10 cellular contexts compared by ENCODE assay signal in genomic region chr3:4821331-4821730, GRCh38.
DNase-seq lines count a peak whose midpoint lies in the region; ATAC-seq and TF ChIP-seq lines count a peak whose summit lies in the region.
"Had no signal": no experiment of that assay in that cellular context is flagged by ENCODE, and none has a peak within 500 bp of the region (broad histone marks: within the 10 kb centered on the region; RNA-seq: fewer than 3 reads in every experiment).

No MANE protein-coding gene starts in this region.

- H3K27ac Mint-ChIP-seq in activated CD4-positive, alpha-beta T cell treated with anti-CD3 and anti-CD28 coated beads for 36 hours: peak overlapping the region; percentile 88
- peak overlapping the region; percentile 94 for H3K27ac Mint-ChIP-seq in activated CD8-positive, alpha-beta T cell treated with anti-CD3 and anti-CD28 coated beads, Interleukin-2, amount 10 ng/mL, durations not matched to agents 7 days and 5 days
- H3K27ac Mint-ChIP-seq in stimulated activated effector memory CD8-positive, alpha-beta T cell treated with anti-CD3 and anti-CD28 coated beads, Interleukin-12 subunit alpha, Interleukin-12 subunit beta, amount 100 ng/mL, for 72 hours: peak overlapping the region; percentile 98

- peaks cover 71% of the 10 kb centered on the region for H3K4me1 Mint-ChIP-seq in activated CD4-positive, alpha-beta T cell treated with anti-CD3 and anti-CD28 coated beads for 36 hours
- H3K4me1 Mint-ChIP-seq in activated CD8-positive, alpha-beta T cell treated with anti-CD3 and anti-CD28 coated beads, Interleukin-2, amount 10 ng/mL, durations not matched to agents 7 days and 5 days (ENCODE audit: low read depth): peaks cover 79% of the 10 kb centered on the region
- peaks cover 79% of the 10 kb centered on the region for H3K4me1 Mint-ChIP-seq in stimulated activated effector memory CD8-positive, alpha-beta T cell treated with anti-CD3 and anti-CD28 coated beads, Interleukin-12 subunit alpha, Interleukin-12 subunit beta, amount 100 ng/mL, for 72 hours

- no peak for TF ChIP-seq POLR2A in body of pancreas (IDR thresholded peaks at IDR 0.05)

- H3K9me3 Mint-ChIP-seq in activated CD4-positive, alpha-beta T cell treated with anti-CD3 and anti-CD28 coated beads for 36 hours (ENCODE audit: low read depth): peaks cover 12% of the 10 kb centered on the region
- H3K9me3 Mint-ChIP-seq in activated CD8-positive, alpha-beta T cell treated with anti-CD3 and anti-CD28 coated beads, Interleukin-2, amount 10 ng/mL, durations not matched to agents 7 days and 5 days (ENCODE audit: insufficient read depth): peaks cover 22% of the 10 kb centered on the region
- H3K9me3 Mint-ChIP-seq in stimulated activated effector memory CD8-positive, alpha-beta T cell treated with anti-CD3 and anti-CD28 coated beads, Interleukin-12 subunit alpha, Interleukin-12 subunit beta, amount 100 ng/mL, for 72 hours: peaks cover 7% of the 10 kb centered on the region

- no peaks in the 10 kb centered on the region for H3K36me3 ChIP-seq in body of pancreas (replicated peaks in 1 of 2; ENCODE audit: insufficient read depth in 1 of 2, low read depth in 2 of 2)

- CTCF ChIA-PET in activated CD4-positive, alpha-beta T cell treated with anti-CD3 and anti-CD28 coated beads for 36 hours (lab: Charles Lee): interaction anchor here (0.6 to 2.2 kb wide), 11 partner anchors 9 to 160 kb away, joined by 3 to 8 read pairs (median 5); no protein-coding TSS in a partner anchor
- CTCF ChIA-PET in activated CD8-positive, alpha-beta T cell treated with anti-CD3 and anti-CD28 coated beads, Interleukin-2, amount 10 ng/mL, durations not matched to agents 7 days and 5 days (lab: Charles Lee): interaction anchor here (0.7 to 3.0 kb wide), 23 partner anchors 9 to 281 kb away, joined by 3 to 25 read pairs (median 4); partner anchors contain the start of gene BHLHE40

- peaks cover 16% of the 10 kb centered on the region for H3K4me1 ChIP-seq in body of pancreas

- DNase-seq in activated CD4-positive, alpha-beta T cell treated with anti-CD3 and anti-CD28 coated beads for 36 hours: peak; percentile 61
- DNase-seq in activated CD4-positive, alpha-beta T cell treated with anti-CD3 and anti-CD28 coated beads for 1 hour: no peak
- DNase-seq in activated CD8-positive, alpha-beta T cell treated with anti-CD3 and anti-CD28 coated beads, Interleukin-2, amount 10 ng/mL, durations not matched to agents 7 days and 5 days: no peak
- DNase-seq in foreskin melanocyte: peak; percentile 27
- no peak for DNase-seq in stimulated activated effector memory CD8-positive, alpha-beta T cell treated with anti-CD3 and anti-CD28 coated beads, Interleukin-12 subunit alpha, Interleukin-12 subunit beta, amount 100 ng/mL, for 72 hours (ENCODE audit: low spot score in 2 of 2)
- no peak for DNase-seq in body of pancreas
- no peak for DNase-seq in posterior vena cava (ENCODE audit: low spot score)
- DNase-seq: dermis blood vessel endothelial cell, lower lobe of right lung had no signal

- intact Hi-C loops in activated CD4-positive, alpha-beta T cell treated with anti-CD3 and anti-CD28 coated beads for 36 hours (cut with DNase I, micrococcal nuclease): loop anchor here in 1 of 2 experiments (1.0 to 5.0 kb wide), 2 partner anchors 15 to 329 kb away; partner anchors contain the start of gene ITPR1
- intact Hi-C loops in body of pancreas (cut with DNase I) (no loop called here), posterior vena cava (cut with DNase I) (no loop called here)

- ATAC-seq in activated CD4-positive, alpha-beta T cell treated with anti-CD3 and anti-CD28 coated beads for 36 hours: peak; percentile 65
- peak; percentile 24 for ATAC-seq in activated CD8-positive, alpha-beta T cell treated with anti-CD3 and anti-CD28 coated beads, Interleukin-2, amount 10 ng/mL, durations not matched to agents 7 days and 5 days
- peak; percentile 75 for ATAC-seq in stimulated activated effector memory CD8-positive, alpha-beta T cell treated with anti-CD3 and anti-CD28 coated beads, Interleukin-12 subunit alpha, Interleukin-12 subunit beta, amount 100 ng/mL, for 72 hours
- ATAC-seq in body of pancreas: no peak
- no peak for ATAC-seq in GM18907 (IDR thresholded peaks at IDR 0.05; ENCODE audit: unreplicated experiment)

- H3K4me3 Mint-ChIP-seq in activated CD4-positive, alpha-beta T cell treated with anti-CD3 and anti-CD28 coated beads for 36 hours: peak overlapping the region; percentile 41
- H3K4me3 Mint-ChIP-seq in activated CD8-positive, alpha-beta T cell treated with anti-CD3 and anti-CD28 coated beads, Interleukin-2, amount 10 ng/mL, durations not matched to agents 7 days and 5 days: no peak overlapping the region
- H3K4me3 Mint-ChIP-seq in stimulated activated effector memory CD8-positive, alpha-beta T cell treated with anti-CD3 and anti-CD28 coated beads, Interleukin-12 subunit alpha, Interleukin-12 subunit beta, amount 100 ng/mL, for 72 hours: peak overlapping the region; percentile 61

- H3K27me3 ChIP-seq in body of pancreas: no peaks in the 10 kb centered on the region

- peaks cover 69% of the 10 kb centered on the region for H3K36me3 Mint-ChIP-seq in activated CD4-positive, alpha-beta T cell treated with anti-CD3 and anti-CD28 coated beads for 36 hours (ENCODE audit: low read depth)
- H3K36me3 Mint-ChIP-seq in activated CD8-positive, alpha-beta T cell treated with anti-CD3 and anti-CD28 coated beads, Interleukin-2, amount 10 ng/mL, durations not matched to agents 7 days and 5 days (ENCODE audit: low read depth): peaks cover 97% of the 10 kb centered on the region
- H3K36me3 Mint-ChIP-seq in stimulated activated effector memory CD8-positive, alpha-beta T cell treated with anti-CD3 and anti-CD28 coated beads, Interleukin-12 subunit alpha, Interleukin-12 subunit beta, amount 100 ng/mL, for 72 hours: peaks cover 93% of the 10 kb centered on the region

- POLR2A ChIA-PET in activated CD4-positive, alpha-beta T cell treated with anti-CD3 and anti-CD28 coated beads for 36 hours (lab: Charles Lee): interaction anchor here (0.6 to 1.9 kb wide), 6 partner anchors 10 to 301 kb away, joined by 3 to 9 read pairs (median 6); partner anchors contain the start of genes ARL8B and BHLHE40
- POLR2A ChIA-PET in activated CD8-positive, alpha-beta T cell treated with anti-CD3 and anti-CD28 coated beads, Interleukin-2, amount 10 ng/mL, durations not matched to agents 7 days and 5 days (lab: Charles Lee): interaction anchor here (0.7 to 4.6 kb wide), 19 partner anchors 9 to 354 kb away, joined by 3 to 100 read pairs (median 5); partner anchors contain the start of genes BHLHE40 and SUMF1

- no peak overlapping the region for H3K27ac ChIP-seq in body of pancreas
- H3K27ac ChIP-seq: lower lobe of right lung had no signal

- TF ChIP-seq CTCF in body of pancreas (IDR thresholded peaks at IDR 0.05): no peak

- H3K27me3 Mint-ChIP-seq in activated CD4-positive, alpha-beta T cell treated with anti-CD3 and anti-CD28 coated beads for 36 hours: no peaks in the 10 kb centered on the region
- H3K27me3 Mint-ChIP-seq in activated CD8-positive, alpha-beta T cell treated with anti-CD3 and anti-CD28 coated beads, Interleukin-2, amount 10 ng/mL, durations not matched to agents 7 days and 5 days (ENCODE audit: low read depth): no peaks in the 10 kb centered on the region

- 84 to 90% methylated on average over 2 of the region's 2 CpGs for WGBS in body of pancreas, 2 donors

- no peak overlapping the region for H3K4me3 ChIP-seq in body of pancreas
- H3K4me3 ChIP-seq: lower lobe of right lung had no signal

- no peaks in the 10 kb centered on the region for H3K9me3 ChIP-seq in body of pancreas

Comparison
In these comparisons a context has a peak if more than half of its experiments do, and no peak if none do; other contexts are left out.
1. DNase-seq: peak in activated CD4-positive, alpha-beta T cell treated with anti-CD3 and anti-CD28 coated beads for 36 hours (single experiment) and foreskin melanocyte (single experiment); none in activated CD4-positive, alpha-beta T cell treated with anti-CD3 and anti-CD28 coated beads for 1 hour (single experiment), activated CD8-positive, alpha-beta T cell treated with anti-CD3 and anti-CD28 coated beads, Interleukin-2, amount 10 ng/mL, durations not matched to agents 7 days and 5 days (single experiment), stimulated activated effector memory CD8-positive, alpha-beta T cell treated with anti-CD3 and anti-CD28 coated beads, Interleukin-12 subunit alpha, Interleukin-12 subunit beta, amount 100 ng/mL, for 72 hours (0 of 2), body of pancreas (0 of 4) and posterior vena cava (single experiment).
2. ATAC-seq: peak in activated CD4-positive, alpha-beta T cell treated with anti-CD3 and anti-CD28 coated beads for 36 hours (single experiment), activated CD8-positive, alpha-beta T cell treated with anti-CD3 and anti-CD28 coated beads, Interleukin-2, amount 10 ng/mL, durations not matched to agents 7 days and 5 days (single experiment) and stimulated activated effector memory CD8-positive, alpha-beta T cell treated with anti-CD3 and anti-CD28 coated beads, Interleukin-12 subunit alpha, Interleukin-12 subunit beta, amount 100 ng/mL, for 72 hours (single experiment); none in body of pancreas (single experiment) and GM18907 (single experiment).
3. Peak in every context shown above with its lines, with median percentiles within 50 percentile points of each other: H3K27ac Mint-ChIP-seq.